In the genomic region with DNA sequence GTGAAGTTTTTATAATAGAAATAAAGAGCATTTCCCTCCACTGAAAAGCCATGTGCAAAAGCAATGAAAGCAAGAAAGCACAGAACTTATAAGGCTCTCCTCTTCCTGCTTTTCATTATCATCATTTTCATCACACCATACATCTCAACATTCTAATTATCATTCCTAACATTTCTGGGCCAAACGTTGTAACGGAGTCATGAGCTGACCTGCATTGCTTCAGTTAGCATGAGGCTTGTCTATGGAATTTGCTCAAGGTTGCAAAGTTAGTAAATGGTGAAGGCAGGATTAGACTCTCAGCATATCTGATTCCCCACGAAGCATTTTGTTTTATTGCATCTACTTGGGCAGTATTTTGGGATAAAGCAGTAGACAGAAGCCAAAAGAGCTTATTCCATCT, we compare ENCODE assay signal across 26 cellular contexts. TPM values are rescaled to one million over a fixed set of nuclear protein-coding genes. Genes with fewer than 3 reads are reported as not detected.
DNase-seq lines count a peak whose midpoint lies in the region; ATAC-seq and TF ChIP-seq lines count a peak whose summit lies in the region.
"Had no signal": no experiment of that assay in that cellular context is flagged by ENCODE, and none has a peak within 500 bp of the region (broad histone marks: within the 10 kb centered on the region; RNA-seq: fewer than 3 reads in every experiment).

No MANE protein-coding gene starts in this region.

- no peak overlapping the region for H3K4me3 Mint-ChIP-seq in GM23338
- H3K4me3 Mint-ChIP-seq in chondrocyte (ENCODE audit: unreplicated experiment), result no peak overlapping the region
- H3K4me3 Mint-ChIP-seq: activated CD4-positive, alpha-beta T cell treated with anti-CD3 and anti-CD28 coated beads for 36 hours; activated CD8-positive, alpha-beta memory T cell treated with anti-CD3 and anti-CD28 coated beads, Interleukin-2, amount 10 ng/mL, durations not matched to agents 7 days and 5 days; activated naive CD8-positive, alpha-beta T cell treated with anti-CD3 and anti-CD28 coated beads, Interleukin-2, amount 10 ng/mL, durations not matched to agents 7 days and 5 days; CD8-positive, alpha-beta T cell; IgD-negative memory B cell; natural killer cell treated with Interleukin-12 subunit alpha and Interleukin-12 subunit beta and Interleukin-15 and Interleukin-18, amount 100 ng/mL, for 72 hours had no signal

- no peaks in the 10 kb centered on the region for H3K9me2 ChIP-seq in GM23338 (ENCODE audit: insufficient read depth)

- H3K27ac Mint-ChIP-seq in GM23338 (no peak overlapping the region), chondrocyte (ENCODE audit: unreplicated experiment) (no peak overlapping the region)
- H3K27ac Mint-ChIP-seq: activated CD4-positive, alpha-beta T cell treated with anti-CD3 and anti-CD28 coated beads for 36 hours; activated CD8-positive, alpha-beta memory T cell treated with anti-CD3 and anti-CD28 coated beads, Interleukin-2, amount 10 ng/mL, durations not matched to agents 7 days and 5 days; activated naive CD8-positive, alpha-beta T cell treated with anti-CD3 and anti-CD28 coated beads, Interleukin-2, amount 10 ng/mL, durations not matched to agents 7 days and 5 days; activated T-helper 2 cell treated with anti-CD3 and anti-CD28 coated beads, Interferon-gamma antibody, Interleukin-2, Interleukin-4, amounts not matched to agents 10 μg/mL and 5 μg/mL and 100 μg/mL, durations not matched to agents 14 hours and 24 hours and 36 hours; CD8-positive, alpha-beta T cell; natural killer cell treated with Interleukin-12 subunit alpha and Interleukin-12 subunit beta and Interleukin-15 and Interleukin-18, amount 100 ng/mL, for 72 hours had no signal

- H2AFZ ChIP-seq in GM23338, result 0 out of 2 replicates have a peak overlapping the region, but pooled peaks have one; percentile 12

- H3K4me1 Mint-ChIP-seq in GM23338 (no peaks in the 10 kb centered on the region), chondrocyte (ENCODE audit: low read depth) (peaks cover 10% of the 10 kb centered on the region)
- H3K4me1 Mint-ChIP-seq: activated CD4-positive, alpha-beta T cell treated with anti-CD3 and anti-CD28 coated beads for 36 hours; activated CD8-positive, alpha-beta memory T cell treated with anti-CD3 and anti-CD28 coated beads, Interleukin-2, amount 10 ng/mL, durations not matched to agents 7 days and 5 days; activated naive CD8-positive, alpha-beta T cell treated with anti-CD3 and anti-CD28 coated beads, Interleukin-2, amount 10 ng/mL, durations not matched to agents 7 days and 5 days had no signal

- H3K4me2 ChIP-seq in GM23338, result no peak overlapping the region

- no peak overlapping the region for H3K4me3 ChIP-seq in GM23338
- H3K4me3 ChIP-seq: heart right ventricle, left ventricle myocardium inferior, MG63, Peyer's patch, right lobe of liver, SJCRH30, upper lobe of left lung had no signal

- no peaks in the 10 kb centered on the region for H3K27me3 ChIP-seq in GM23338 (ENCODE audit: insufficient read depth)
- H3K27me3 ChIP-seq: heart right ventricle, Peyer's patch, upper lobe of left lung had no signal

- H3K9me3 Mint-ChIP-seq in GM23338 (no peaks in the 10 kb centered on the region), chondrocyte (ENCODE audit: low read depth) (no peaks in the 10 kb centered on the region)
- H3K9me3 Mint-ChIP-seq: activated naive CD8-positive, alpha-beta T cell treated with anti-CD3 and anti-CD28 coated beads, Interleukin-2, amount 10 ng/mL, durations not matched to agents 7 days and 5 days; activated T-helper 2 cell treated with anti-CD3 and anti-CD28 coated beads, Interferon-gamma antibody, Interleukin-2, Interleukin-4, amounts not matched to agents 10 μg/mL and 5 μg/mL and 100 μg/mL, durations not matched to agents 14 hours and 24 hours and 36 hours; CD8-positive, alpha-beta T cell; IgD-negative memory B cell; natural killer cell treated with Interleukin-12 subunit alpha and Interleukin-12 subunit beta and Interleukin-15 and Interleukin-18, amount 100 ng/mL, for 72 hours had no signal

- no peaks in the 10 kb centered on the region for H4K20me1 ChIP-seq in GM23338 (replicated peaks; ENCODE audit: insufficient read depth)

- no peaks in the 10 kb centered on the region for H3F3A ChIP-seq in GM23338 (replicated peaks; ENCODE audit: low read depth)

- TF ChIP-seq CTCF in AG09319 (IDR thresholded peaks at IDR 0.05; ENCODE audit: low read depth, low read length) (no peak), GM23338 (conservative IDR thresholded peaks at IDR 0.05; ENCODE audit: low read depth in 2 of 2) (no peak), chondrocyte (IDR thresholded peaks at IDR 0.05) (no peak)

- no peak overlapping the region for H3K27ac ChIP-seq in GM23338 (ENCODE audit: low read depth)
- H3K27ac ChIP-seq: heart right ventricle, left ventricle myocardium inferior, right lobe of liver, SJCRH30, upper lobe of left lung had no signal

- no peaks in the 10 kb centered on the region for H3K36me3 Mint-ChIP-seq in GM23338 (ENCODE audit: low read depth)
- no peaks in the 10 kb centered on the region for H3K36me3 Mint-ChIP-seq in chondrocyte (ENCODE audit: low read depth)
- H3K36me3 Mint-ChIP-seq: activated CD8-positive, alpha-beta memory T cell treated with anti-CD3 and anti-CD28 coated beads, Interleukin-2, amount 10 ng/mL, durations not matched to agents 7 days and 5 days; activated naive CD8-positive, alpha-beta T cell treated with anti-CD3 and anti-CD28 coated beads, Interleukin-2, amount 10 ng/mL, durations not matched to agents 7 days and 5 days; CD8-positive, alpha-beta T cell; IgD-negative memory B cell; natural killer cell treated with Interleukin-12 subunit alpha and Interleukin-12 subunit beta and Interleukin-15 and Interleukin-18, amount 100 ng/mL, for 72 hours had no signal

- H3K27me3 Mint-ChIP-seq in GM23338 (ENCODE audit: insufficient read depth, low read depth, poor library complexity) (peaks cover 5% of the 10 kb centered on the region), chondrocyte (ENCODE audit: low read depth) (no peaks in the 10 kb centered on the region)

- no peaks in the 10 kb centered on the region for H3K36me3 ChIP-seq in GM23338 (ENCODE audit: insufficient read depth)
- H3K36me3 ChIP-seq: heart right ventricle, left ventricle myocardium inferior, MG63, right lobe of liver, SJCRH30, upper lobe of left lung had no signal

- DNase-seq in AG09319 (ENCODE audit: extremely low read depth, low read depth) (peak; percentile 56), GM23338 (ENCODE audit: low spot score) (no peak), dedifferentiated amniotic fluid mesenchymal stem cell (ENCODE audit: extremely low spot score) (peak; percentile 66), renal cortical epithelial cell (ENCODE audit: low read depth) (peak; percentile 78), NCI-H510A treated with DMSO at 0.1 percent for 48 hours (lab: John Stamatoyannopoulos, UW) (no peak), chondrocyte (ENCODE audit: low spot score) (no peak), NCI-H1436 treated with DMSO at 0.1 percent for 48 hours (lab: John Stamatoyannopoulos, UW) (no peak), GM19238 (ENCODE audit: insufficient read length, low spot score) (no peak)
- DNase-seq: activated CD4-positive, alpha-beta T cell treated with anti-CD3 and anti-CD28 coated beads for 36 hours; activated CD8-positive, alpha-beta memory T cell treated with anti-CD3 and anti-CD28 coated beads, Interleukin-2, amount 10 ng/mL, durations not matched to agents 7 days and 5 days; activated naive CD8-positive, alpha-beta T cell treated with anti-CD3 and anti-CD28 coated beads, Interleukin-2, amount 10 ng/mL, durations not matched to agents 7 days and 5 days; CD8-positive, alpha-beta T cell; cortex of kidney; heart right ventricle; left ventricle myocardium inferior; MG63; NCI-H1417 treated with DMSO at 0.1 percent for 48 hours; NCI-H524; NK-92 treated with Interleukin-12 subunit alpha and Interleukin-12 subunit beta, amount 100 ng/mL, for 24 hours; Peyer's patch; right lobe of liver; SJCRH30; upper lobe of left lung had no signal

- no peaks in the 10 kb centered on the region for H3K79me2 ChIP-seq in GM23338 (replicated peaks; ENCODE audit: insufficient read depth)

- H3K4me1 ChIP-seq in GM23338 (ENCODE audit: insufficient read depth), result no peaks in the 10 kb centered on the region
- H3K4me1 ChIP-seq: left ventricle myocardium inferior, SJCRH30 had no signal

- no peak for ATAC-seq in GM23338
- ATAC-seq: activated CD4-positive, alpha-beta T cell treated with anti-CD3 and anti-CD28 coated beads for 36 hours; activated CD8-positive, alpha-beta memory T cell treated with anti-CD3 and anti-CD28 coated beads, Interleukin-2, amount 10 ng/mL, durations not matched to agents 7 days and 5 days; CD8-positive, alpha-beta T cell; heart right ventricle; natural killer cell treated with Interleukin-12 subunit alpha and Interleukin-12 subunit beta and Interleukin-15 and Interleukin-18, amount 100 ng/mL, for 72 hours; right lobe of liver had no signal

TF ChIP-seq in GM23338, 12 proteins besides CTCF, POLR2A, EP300 and RAD21 (continues in another document):
- TF ChIP-seq CREB1 (CRISPR knock-in tag; IDR thresholded peaks at IDR 0.05; ENCODE audit: low read depth), result no peak
- no peak for TF ChIP-seq STAT1 (IDR thresholded peaks at IDR 0.05; ENCODE audit: unreplicated experiment)

RNA-seq across cellular contexts. Expression of a gene that starts 11.4 kb away (rescaled TPM):
- 0.80 and 5.8 TPM in 2 replicates for total RNA-seq in GM23338 (2014; rRNA removed; shearing (Covaris generic))
- polyA plus RNA-seq in GM23338 (2016; fragmentation: Nextera tagmentation; extraction: Ambion mirVana), result 0.92 and 1.1 TPM in 2 replicates
- total RNA-seq in renal cortical epithelial cell (24.5 and 113 TPM in 2 replicates), chondrocyte (0.65 to 2.6 TPM (median 0.82 TPM) in 3 replicates)
- total RNA-seq: activated T-helper 2 cell treated with anti-CD3 and anti-CD28 coated beads, Interferon-gamma antibody, Interleukin-2, Interleukin-4, amounts not matched to agents 10 μg/mL and 5 μg/mL and 100 μg/mL, durations not matched to agents 14 hours and 24 hours and 36 hours; CD8-positive, alpha-beta T cell; left ventricle myocardium inferior; natural killer cell treated with Interleukin-12 subunit alpha and Interleukin-12 subunit beta and Interleukin-15 and Interleukin-18, amount 100 ng/mL, for 72 hours; SJCRH30 had no signal

Comparison
In these comparisons a context has a peak if more than half of its experiments do, and no peak if none do; other contexts are left out.
1. DNase-seq: peak in AG09319 (single experiment), dedifferentiated amniotic fluid mesenchymal stem cell (single experiment) and renal cortical epithelial cell (single experiment); none in GM23338 (single experiment), NCI-H510A treated with DMSO at 0.1 percent for 48 hours (single experiment), chondrocyte (single experiment), NCI-H1436 treated with DMSO at 0.1 percent for 48 hours (single experiment) and GM19238 (single experiment).